2 cellular contexts compared by ENCODE assay signal in genomic region chr14:37857774-37858266, GRCh38.
TF ChIP-seq lines count a peak whose summit lies in the region.

No MANE protein-coding gene starts in this region.

TF ChIP-seq in GM23338, 12 proteins besides CTCF, POLR2A, EP300 and RAD21 (continued from another document):
- TF ChIP-seq ZNF114 (CRISPR knock-in tag; IDR thresholded peaks at IDR 0.05) (no peak), EZH2 (IDR thresholded peaks at IDR 0.05; ENCODE audit: low read depth, unreplicated experiment) (no peak), STAT1 (IDR thresholded peaks at IDR 0.05; ENCODE audit: unreplicated experiment) (no peak), JUNB (IDR thresholded peaks at IDR 0.05; ENCODE audit: unreplicated experiment) (no peak), ZNF331 (CRISPR knock-in tag; IDR thresholded peaks at IDR 0.05; ENCODE audit: low read depth) (no peak), NANOG (IDR thresholded peaks at IDR 0.05; ENCODE audit: borderline replicate concordance) (no peak)
TF ChIP-seq in GM23338: peak in this region for 0.

TF ChIP-seq in H1, 55 proteins besides CTCF, POLR2A, EP300 and RAD21 (continued from another document):
- no peak for TF ChIP-seq JUND (IDR thresholded peaks at IDR 0.05; ENCODE audit: low read length)
- no peak for TF ChIP-seq RFX5 (IDR thresholded peaks at IDR 0.05; ENCODE audit: borderline replicate concordance, low read depth, low read length)
- no peak for TF ChIP-seq SP4 (IDR thresholded peaks at IDR 0.05; ENCODE audit: low read length)
- TF ChIP-seq POU5F1 (IDR thresholded peaks at IDR 0.05; ENCODE audit: low read depth, low read length), result no peak
- TF ChIP-seq TAF1 (IDR thresholded peaks at IDR 0.05; ENCODE audit: low read depth, low read length), result no peak
- no peak for TF ChIP-seq HDAC2 (IDR thresholded peaks at IDR 0.05; ENCODE audit: borderline replicate concordance in 1 of 2, low read depth in 2 of 2, low read length in 2 of 2)
- no peak for TF ChIP-seq NANOG (IDR thresholded peaks at IDR 0.05; ENCODE audit: insufficient read depth, low read depth, low read length, poor library complexity, severe bottlenecking)
- TF ChIP-seq ZNF274 (IDR thresholded peaks at IDR 0.05; ENCODE audit: borderline replicate concordance, extremely low read depth, low read length), result no peak
- no peak for TF ChIP-seq CHD7 (IDR thresholded peaks at IDR 0.05; ENCODE audit: insufficient replicate concordance, low read length)
- no peak for TF ChIP-seq CREB1 (IDR thresholded peaks at IDR 0.05)
- TF ChIP-seq NRF1 (IDR thresholded peaks at IDR 0.05; ENCODE audit: low read depth, low read length), result no peak
- no peak for TF ChIP-seq TBP (IDR thresholded peaks at IDR 0.05; ENCODE audit: low read depth, low read length)
